ENCODE assay signal across 24 cellular contexts in genomic region chr15:98611031-98611430, GRCh38.
"Had no signal": no experiment of that assay in that cellular context is flagged by ENCODE, and none has a peak within 500 bp of the region (broad histone marks: within the 10 kb centered on the region; RNA-seq: fewer than 3 reads in every experiment).

No MANE protein-coding gene starts in this region.

- H3K36me3 ChIP-seq: gastrocnemius medialis, upper lobe of left lung had no signal

- H3K4me1 ChIP-seq: gastrocnemius medialis, testis, upper lobe of left lung had no signal

- H3K36me3 Mint-ChIP-seq: activated naive CD8-positive, alpha-beta T cell treated with anti-CD3 and anti-CD28 coated beads, Interleukin-2, amount 10 ng/mL, durations not matched to agents 7 days and 5 days; memory B cell; stimulated activated memory B cell treated with anti-CD40 and anti-IgM and Interleukin-4, amounts not matched to agents 10 μg/mL and 1 μg/mL and 100 μg/mL, for 72 hours had no signal

- H3K4me1 Mint-ChIP-seq: memory B cell; nephron; stimulated activated memory B cell treated with anti-CD40 and anti-IgM and Interleukin-4, amounts not matched to agents 10 μg/mL and 1 μg/mL and 100 μg/mL, for 72 hours had no signal

- H3K9me3 ChIP-seq: gastrocnemius medialis, testis, upper lobe of left lung had no signal

- H3K4me3 Mint-ChIP-seq: activated naive CD4-positive, alpha-beta T cell treated with anti-CD3 and anti-CD28 coated beads for 36 hours; activated naive CD8-positive, alpha-beta T cell treated with anti-CD3 and anti-CD28 coated beads, Interleukin-2, amount 10 ng/mL, durations not matched to agents 7 days and 5 days; activated T-cell treated with anti-CD3 and anti-CD28 coated beads, Interleukin-2, amount 50 U/mL, for 72 hours; memory B cell; nephron; stimulated activated memory B cell treated with anti-CD40 and anti-IgM and Interleukin-4, amounts not matched to agents 10 μg/mL and 1 μg/mL and 100 μg/mL, for 72 hours had no signal

- H3K27ac Mint-ChIP-seq: activated naive CD4-positive, alpha-beta T cell treated with anti-CD3 and anti-CD28 coated beads for 36 hours; activated T-cell treated with anti-CD3 and anti-CD28 coated beads, Interleukin-2, amount 50 U/mL, for 72 hours; memory B cell; stimulated activated memory B cell treated with anti-CD40 and anti-IgM and Interleukin-4, amounts not matched to agents 10 μg/mL and 1 μg/mL and 100 μg/mL, for 72 hours had no signal

- H3K9me3 Mint-ChIP-seq: activated naive CD4-positive, alpha-beta T cell treated with anti-CD3 and anti-CD28 coated beads for 36 hours; activated naive CD8-positive, alpha-beta T cell treated with anti-CD3 and anti-CD28 coated beads, Interleukin-2, amount 10 ng/mL, durations not matched to agents 7 days and 5 days; activated T-cell treated with anti-CD3 and anti-CD28 coated beads, Interleukin-2, amount 50 U/mL, for 72 hours; memory B cell; nephron; stimulated activated memory B cell treated with anti-CD40 and anti-IgM and Interleukin-4, amounts not matched to agents 10 μg/mL and 1 μg/mL and 100 μg/mL, for 72 hours had no signal

- H3K4me3 ChIP-seq: gastrocnemius medialis, SK-N-MC, testis, upper lobe of left lung had no signal

- H3K27me3 ChIP-seq: gastrocnemius medialis, testis, upper lobe of left lung had no signal

- H3K27ac ChIP-seq: gastrocnemius medialis, SK-N-MC, testis, upper lobe of left lung, VCaP had no signal

- ATAC-seq: activated T-cell treated with anti-CD3 and anti-CD28 coated beads, Interleukin-2, amount 50 U/mL, for 72 hours; esophagus mucosa; gastrocnemius medialis; left ventricle myocardium superior; sciatic nerve; stimulated activated memory B cell treated with anti-CD40 and anti-IgM and Interleukin-4, amounts not matched to agents 10 μg/mL and 1 μg/mL and 100 μg/mL, for 72 hours had no signal

- DNase-seq: activated CD4-positive, alpha-beta T cell treated with anti-CD3 and anti-CD28 coated beads, Interleukin-2, amount 50 U/mL, for 48 hours; activated CD4-positive, CD25-positive, alpha-beta regulatory T cell treated with anti-CD3 and anti-CD28 coated beads, Interleukin-2, amount 50 U/mL, for 72 hours; activated effector memory CD4-positive, alpha-beta T cell treated with Interleukin-2 at 50 U/mL for 16 hours; activated naive CD4-positive, alpha-beta T cell treated with anti-CD3 and anti-CD28 coated beads for 36 hours; activated naive CD8-positive, alpha-beta T cell treated with anti-CD3 and anti-CD28 coated beads, Interleukin-2, amount 10 ng/mL, durations not matched to agents 7 days and 5 days; activated T-cell treated with anti-CD3 and anti-CD28 coated beads, Interleukin-2, amount 50 U/mL, for 72 hours; amniotic stem cell; dermis blood vessel endothelial cell; effector CD8-positive, alpha-beta T cell; gastrocnemius medialis; hippocampal formation; kidney glomerular epithelial cell; left ventricle myocardium superior; small intestine; stimulated activated CD4-positive, alpha-beta T cell treated with anti-CD3 and anti-CD28 coated beads, Interleukin-15, amount 100 ng/mL, for 24 hours; testis; upper lobe of left lung had no signal
